In the genomic region with DNA sequence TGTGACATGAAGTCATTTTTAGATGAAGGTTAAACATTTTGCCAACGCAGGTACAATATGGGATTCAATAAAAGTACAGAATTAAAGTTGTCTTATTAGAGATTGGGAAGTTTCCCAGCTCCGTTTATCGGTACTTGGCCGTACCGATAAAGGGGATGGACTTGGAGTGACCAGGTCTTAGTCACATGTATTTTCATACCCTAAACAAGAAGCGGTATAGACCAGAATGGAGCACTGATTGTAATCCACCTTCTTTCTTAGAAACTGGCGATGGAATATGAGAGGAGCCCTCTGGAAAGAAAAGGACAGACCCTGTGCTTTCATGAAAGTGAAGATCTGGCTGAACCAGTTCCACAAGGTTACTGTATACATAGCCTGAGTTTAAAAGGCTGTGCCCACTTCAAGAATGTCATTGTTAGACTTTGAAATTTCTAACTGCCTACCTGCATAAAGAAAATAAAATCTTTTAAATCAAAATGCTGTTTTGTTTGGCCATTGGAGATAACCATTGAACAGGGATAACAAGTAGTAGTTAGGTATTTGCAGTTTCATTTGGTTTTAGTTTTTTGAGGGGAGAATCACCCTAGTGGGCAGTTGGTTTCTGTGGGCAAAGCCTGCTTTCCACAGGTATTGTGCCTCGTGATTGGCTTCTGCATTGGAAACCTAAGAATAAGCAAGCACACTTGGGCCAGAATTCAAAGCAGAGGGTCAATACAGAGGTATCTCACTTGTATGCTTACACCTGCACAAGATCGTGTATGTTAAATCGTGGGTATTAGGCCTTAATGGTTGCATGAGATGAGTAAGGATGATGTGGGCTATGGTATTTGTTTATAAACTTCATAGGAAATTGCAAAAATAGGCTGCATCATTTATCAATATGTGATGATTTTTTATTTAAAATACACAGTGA, we compare ENCODE assay signal across 1 cellular context.
TF ChIP-seq lines count a peak whose summit lies in the region.

No MANE protein-coding gene starts in this region.

TF ChIP-seq in GM12878, 131 proteins besides CTCF, POLR2A, EP300 and RAD21 (continued from another document):
- TF ChIP-seq CUX1 (IDR thresholded peaks at IDR 0.05; ENCODE audit: insufficient replicate concordance, low read depth, low read length) (no peak), POU2F2 (IDR thresholded peaks at IDR 0.05; ENCODE audit: borderline replicate concordance, low read depth, low read length) (0 out of 3 replicates have a peak, but pooled peaks have one; percentile 26), SMAD5 (IDR thresholded peaks at IDR 0.05; ENCODE audit: low read depth) (peak; percentile 46; the same call in 1 of the 2 replicates)
- TF ChIP-seq, protein P1, sequence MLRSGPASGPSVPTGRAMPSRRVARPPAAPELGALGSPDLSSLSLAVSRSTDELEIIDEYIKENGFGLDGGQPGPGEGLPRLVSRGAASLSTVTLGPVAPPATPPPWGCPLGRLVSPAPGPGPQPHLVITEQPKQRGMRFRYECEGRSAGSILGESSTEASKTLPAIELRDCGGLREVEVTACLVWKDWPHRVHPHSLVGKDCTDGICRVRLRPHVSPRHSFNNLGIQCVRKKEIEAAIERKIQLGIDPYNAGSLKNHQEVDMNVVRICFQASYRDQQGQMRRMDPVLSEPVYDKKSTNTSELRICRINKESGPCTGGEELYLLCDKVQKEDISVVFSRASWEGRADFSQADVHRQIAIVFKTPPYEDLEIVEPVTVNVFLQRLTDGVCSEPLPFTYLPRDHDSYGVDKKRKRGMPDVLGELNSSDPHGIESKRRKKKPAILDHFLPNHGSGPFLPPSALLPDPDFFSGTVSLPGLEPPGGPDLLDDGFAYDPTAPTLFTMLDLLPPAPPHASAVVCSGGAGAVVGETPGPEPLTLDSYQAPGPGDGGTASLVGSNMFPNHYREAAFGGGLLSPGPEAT (IDR thresholded peaks at IDR 0.05; ENCODE audit: low read depth): no peak
